ENCODE assay signal across 17 cellular contexts in the genomic region with DNA sequence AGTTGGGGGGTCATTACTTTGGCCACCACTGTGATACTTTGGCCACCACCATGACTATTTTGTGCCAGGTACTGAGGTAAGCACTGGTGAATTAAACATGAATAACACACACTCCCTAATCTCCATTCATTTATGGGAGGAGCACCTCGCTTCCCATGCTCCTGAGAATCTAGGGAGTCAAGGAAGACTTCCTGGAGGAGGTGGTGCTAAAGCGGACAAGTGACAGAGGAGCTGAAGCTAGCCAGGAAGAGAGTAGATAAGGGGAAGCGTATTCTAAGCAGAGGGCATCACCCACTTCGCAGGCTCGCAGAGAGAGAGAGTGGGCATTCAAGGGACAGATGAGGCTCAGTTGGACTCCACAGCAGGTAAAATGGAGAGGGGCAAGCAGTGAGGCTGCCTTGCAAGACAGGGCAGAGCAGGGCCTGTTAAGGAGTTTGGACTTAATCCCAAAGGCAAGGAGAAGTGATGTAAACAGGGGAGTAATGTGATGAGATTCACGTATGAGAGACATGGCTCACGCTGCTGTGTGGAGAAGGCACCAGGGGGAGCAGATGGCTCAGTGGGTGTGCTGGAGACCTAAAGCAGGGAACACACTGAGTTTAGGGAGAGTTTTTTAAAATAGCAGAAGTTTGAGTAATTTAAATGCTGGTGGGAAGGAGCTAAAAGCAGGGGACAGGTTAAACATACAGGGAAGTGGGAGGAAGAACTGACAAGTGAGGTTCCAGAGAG. TPM values are rescaled to one million over a fixed set of nuclear protein-coding genes. Genes with fewer than 3 reads are reported as not detected.
DNase-seq lines count a peak whose midpoint lies in the region; ATAC-seq and TF ChIP-seq lines count a peak whose summit lies in the region.
"Had no signal": no experiment of that assay in that cellular context is flagged by ENCODE, and none has a peak within 500 bp of the region (broad histone marks: within the 10 kb centered on the region; RNA-seq: fewer than 3 reads in every experiment).

No MANE protein-coding gene starts in this region.

- H3K27ac ChIP-seq in adrenal gland, result no peak overlapping the region
- H3K27ac ChIP-seq in PC-9, result no peak overlapping the region
- H3K27ac ChIP-seq: C4-2B, RWPE1 had no signal

- no peaks in the 10 kb centered on the region for H3F3A ChIP-seq in PC-9 (ENCODE audit: insufficient read depth, low read depth)

- H3K4me2 ChIP-seq in PC-9, result no peak overlapping the region

- no TSS peak for BruUV-seq in PC-9 (replicated peaks; lab: Mats Ljungman, UMichigan)

- no peak for ATAC-seq in GM18861 (IDR thresholded peaks at IDR 0.05; ENCODE audit: unreplicated experiment)

- H3K27me3 ChIP-seq in adrenal gland (no peaks in the 10 kb centered on the region), PC-9 (ENCODE audit: insufficient read depth, low read depth) (no peaks in the 10 kb centered on the region)

- H3K36me3 ChIP-seq in adrenal gland (replicated peaks in 1 of 2) (no peaks in the 10 kb centered on the region), PC-9 (ENCODE audit: low read depth) (no peaks in the 10 kb centered on the region)

- H3K4me3 ChIP-seq in choroid plexus epithelial cell (ENCODE audit: low read depth, low read length) (no peak overlapping the region), adrenal gland (no peak overlapping the region), PC-9 (no peak overlapping the region)

- POLR2A ChIA-PET in PC-9 (lab: Charles Lee; ENCODE audit: unreplicated experiment), result no interaction called here

- H4K20me1 ChIP-seq in PC-9 (ENCODE audit: insufficient read depth), result no peaks in the 10 kb centered on the region

- intact Hi-C loops in adrenal gland (cut with DNase I), result no loop called here
- intact Hi-C loops in PC-9 (cut with micrococcal nuclease; ENCODE audit: unreplicated experiment), result no loop called here

- peak; percentile 8 for TF ChIP-seq CTCF in choroid plexus epithelial cell (conservative IDR thresholded peaks at IDR 0.05; ENCODE audit: low read depth, low read length)
- TF ChIP-seq CTCF in adrenal gland (IDR thresholded peaks at IDR 0.05), result no peak
- TF ChIP-seq CTCF in PC-9 (conservative IDR thresholded peaks at IDR 0.05), result no peak

- CTCF ChIA-PET in PC-9 (lab: Charles Lee), result no interaction called here

- H3K9me3 ChIP-seq in adrenal gland (replicated peaks in 1 of 3) (no peaks in the 10 kb centered on the region), PC-9 (ENCODE audit: insufficient read depth, low read depth) (no peaks in the 10 kb centered on the region)

- DNase-seq in Ammon's horn (ENCODE audit: low spot score), result peak; percentile 66
- DNase-seq in NAMALWA (ENCODE audit: low spot score), result peak; percentile 21
- DNase-seq in choroid plexus epithelial cell (ENCODE audit: low read depth), result no peak
- DNase-seq in occipital lobe (lab: John Stamatoyannopoulos, UW), result peak; percentile 11
- DNase-seq in LoVo (ENCODE audit: low spot score), result no peak
- DNase-seq in adrenal gland, result no peak
- DNase-seq in PC-9, result no peak
- DNase-seq: DMS79, Karpas-422, NCI-H1436, NCI-H2029, NCI-H2171, NCI-H446, NCI-H69 had no signal

- TF ChIP-seq POLR2A in adrenal gland (IDR thresholded peaks at IDR 0.05), result no peak

- H3K79me2 ChIP-seq in PC-9 (ENCODE audit: low read depth), result no peaks in the 10 kb centered on the region

- no peak overlapping the region for H2AFZ ChIP-seq in PC-9

- no peaks in the 10 kb centered on the region for H3K9me2 ChIP-seq in PC-9 (ENCODE audit: insufficient read depth)

- H3K4me1 ChIP-seq in adrenal gland (replicated peaks in 1 of 2) (no peaks in the 10 kb centered on the region), PC-9 (replicated peaks; ENCODE audit: insufficient read depth) (no peaks in the 10 kb centered on the region)

- 86 to 92% (median 91%) methylated on average over 7 of the region's 7 CpGs for WGBS in adrenal gland, 4 donors

RNA-seq across cellular contexts. Expression of a gene that starts 21.3 kb away (rescaled TPM):
- total RNA-seq in occipital lobe (54.4 TPM), adrenal gland (100 to 1,000 TPM; 102 to 161 (median 133) TPM), PC-9 (2021) (83.6 and 84.3 TPM in 2 replicates)
- polyA plus RNA-seq in adrenal gland, result 10 to 100 TPM; 16.6 to 82.5 (median 23.9) TPM

Comparison
In these comparisons a context has a peak if more than half of its experiments do, and no peak if none do; other contexts are left out.
1. DNase-seq: peak in Ammon's horn (single experiment), NAMALWA (single experiment) and occipital lobe (single experiment); none in choroid plexus epithelial cell (single experiment), LoVo (single experiment), adrenal gland (0 of 7) and PC-9 (0 of 2).